In genomic region chr13:30861836-30862467, GRCh38 we compare ENCODE assay signal across 1 cellular context.
TF ChIP-seq lines count a peak whose summit lies in the region.

No MANE protein-coding gene starts in this region.

TF ChIP-seq in WTC11, 78 proteins besides CTCF, POLR2A, EP300 and RAD21 (continued from another document):
- no peak for TF ChIP-seq AFF4 (CRISPR knock-in tag; IDR thresholded peaks at IDR 0.05; ENCODE audit: borderline replicate concordance)
- TF ChIP-seq TEAD1 (CRISPR knock-in tag; IDR thresholded peaks at IDR 0.05): no peak
- no peak for TF ChIP-seq TP53 (CRISPR knock-in tag; IDR thresholded peaks at IDR 0.05)
- no peak for TF ChIP-seq E2F1 (CRISPR knock-in tag; IDR thresholded peaks at IDR 0.05)
- no peak for TF ChIP-seq ESRRA (CRISPR knock-in tag; IDR thresholded peaks at IDR 0.05; ENCODE audit: borderline replicate concordance)
- no peak for TF ChIP-seq ZNF263 (CRISPR knock-in tag; IDR thresholded peaks at IDR 0.05; ENCODE audit: low read depth)
- no peak for TF ChIP-seq CREM (CRISPR knock-in tag; IDR thresholded peaks at IDR 0.05)
- TF ChIP-seq RELA (CRISPR knock-in tag; IDR thresholded peaks at IDR 0.05; ENCODE audit: borderline replicate concordance): no peak
- no peak for TF ChIP-seq CBFB (CRISPR knock-in tag; IDR thresholded peaks at IDR 0.05; ENCODE audit: low read depth)
- TF ChIP-seq, protein P1, sequence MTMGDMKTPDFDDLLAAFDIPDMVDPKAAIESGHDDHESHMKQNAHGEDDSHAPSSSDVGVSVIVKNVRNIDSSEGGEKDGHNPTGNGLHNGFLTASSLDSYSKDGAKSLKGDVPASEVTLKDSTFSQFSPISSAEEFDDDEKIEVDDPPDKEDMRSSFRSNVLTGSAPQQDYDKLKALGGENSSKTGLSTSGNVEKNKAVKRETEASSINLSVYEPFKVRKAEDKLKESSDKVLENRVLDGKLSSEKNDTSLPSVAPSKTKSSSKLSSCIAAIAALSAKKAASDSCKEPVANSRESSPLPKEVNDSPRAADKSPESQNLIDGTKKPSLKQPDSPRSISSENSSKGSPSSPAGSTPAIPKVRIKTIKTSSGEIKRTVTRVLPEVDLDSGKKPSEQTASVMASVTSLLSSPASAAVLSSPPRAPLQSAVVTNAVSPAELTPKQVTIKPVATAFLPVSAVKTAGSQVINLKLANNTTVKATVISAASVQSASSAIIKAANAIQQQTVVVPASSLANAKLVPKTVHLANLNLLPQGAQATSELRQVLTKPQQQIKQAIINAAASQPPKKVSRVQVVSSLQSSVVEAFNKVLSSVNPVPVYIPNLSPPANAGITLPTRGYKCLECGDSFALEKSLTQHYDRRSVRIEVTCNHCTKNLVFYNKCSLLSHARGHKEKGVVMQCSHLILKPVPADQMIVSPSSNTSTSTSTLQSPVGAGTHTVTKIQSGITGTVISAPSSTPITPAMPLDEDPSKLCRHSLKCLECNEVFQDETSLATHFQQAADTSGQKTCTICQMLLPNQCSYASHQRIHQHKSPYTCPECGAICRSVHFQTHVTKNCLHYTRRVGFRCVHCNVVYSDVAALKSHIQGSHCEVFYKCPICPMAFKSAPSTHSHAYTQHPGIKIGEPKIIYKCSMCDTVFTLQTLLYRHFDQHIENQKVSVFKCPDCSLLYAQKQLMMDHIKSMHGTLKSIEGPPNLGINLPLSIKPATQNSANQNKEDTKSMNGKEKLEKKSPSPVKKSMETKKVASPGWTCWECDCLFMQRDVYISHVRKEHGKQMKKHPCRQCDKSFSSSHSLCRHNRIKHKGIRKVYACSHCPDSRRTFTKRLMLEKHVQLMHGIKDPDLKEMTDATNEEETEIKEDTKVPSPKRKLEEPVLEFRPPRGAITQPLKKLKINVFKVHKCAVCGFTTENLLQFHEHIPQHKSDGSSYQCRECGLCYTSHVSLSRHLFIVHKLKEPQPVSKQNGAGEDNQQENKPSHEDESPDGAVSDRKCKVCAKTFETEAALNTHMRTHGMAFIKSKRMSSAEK (CRISPR knock-in tag; IDR thresholded peaks at IDR 0.05; ENCODE audit: borderline replicate concordance): no peak
- TF ChIP-seq, protein P2, sequence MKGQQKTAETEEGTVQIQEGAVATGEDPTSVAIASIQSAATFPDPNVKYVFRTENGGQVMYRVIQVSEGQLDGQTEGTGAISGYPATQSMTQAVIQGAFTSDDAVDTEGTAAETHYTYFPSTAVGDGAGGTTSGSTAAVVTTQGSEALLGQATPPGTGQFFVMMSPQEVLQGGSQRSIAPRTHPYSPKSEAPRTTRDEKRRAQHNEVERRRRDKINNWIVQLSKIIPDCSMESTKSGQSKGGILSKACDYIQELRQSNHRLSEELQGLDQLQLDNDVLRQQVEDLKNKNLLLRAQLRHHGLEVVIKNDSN (CRISPR knock-in tag; IDR thresholded peaks at IDR 0.05): no peak
- no peak for TF ChIP-seq ETV6 (CRISPR knock-in tag; IDR thresholded peaks at IDR 0.05)
- TF ChIP-seq STAT6 (CRISPR knock-in tag; conservative IDR thresholded peaks at IDR 0.05; ENCODE audit: low read depth): no peak
